Comparison of ENCODE assay signal across 1 cellular context in the genomic region with DNA sequence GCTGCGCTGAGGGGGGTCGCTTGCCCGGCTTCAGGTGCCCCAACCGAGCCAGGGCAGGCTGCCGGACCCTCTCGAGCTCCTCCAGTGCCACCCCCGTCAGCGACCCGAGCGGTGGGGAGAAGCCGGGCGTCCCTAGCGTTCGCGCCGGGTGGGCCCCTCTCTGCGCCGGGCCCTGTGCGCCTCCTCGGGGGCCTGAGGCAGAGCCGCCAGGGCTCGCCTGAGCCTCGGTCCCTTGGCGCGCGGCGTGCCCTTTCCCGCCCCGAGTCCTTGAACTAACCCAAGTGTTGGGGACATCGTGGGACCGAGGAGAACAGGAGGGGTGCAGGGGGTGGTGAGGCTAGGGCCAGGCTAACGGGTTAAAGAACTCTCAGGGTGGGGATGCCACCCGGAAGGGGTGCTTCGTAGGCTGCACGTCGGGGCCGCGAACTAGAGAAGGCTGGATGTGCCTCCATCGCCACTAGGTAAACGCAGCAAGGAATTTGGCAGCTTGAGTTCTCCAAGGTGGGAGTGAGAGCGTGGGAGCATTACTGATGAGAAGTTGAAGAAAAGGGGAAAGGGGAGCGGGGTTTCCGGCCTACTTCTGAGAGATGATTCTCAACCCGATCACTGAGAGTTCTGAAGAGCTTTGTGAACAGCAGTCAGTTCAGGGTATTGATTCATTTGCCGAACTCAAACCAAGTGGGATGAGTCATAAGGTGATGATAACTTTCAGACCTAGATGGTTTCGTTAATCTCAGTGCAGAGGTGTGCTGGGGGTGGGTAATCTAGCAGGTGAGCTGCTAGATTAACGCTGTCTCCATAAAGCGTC.
TF ChIP-seq lines count a peak whose summit lies in the region.

No MANE protein-coding gene starts in this region.

TF ChIP-seq in GM23338, 12 proteins besides CTCF, POLR2A, EP300 and RAD21 (continued from another document):
- TF ChIP-seq ZNF462 (CRISPR knock-in tag; IDR thresholded peaks at IDR 0.05) (no peak), POLR2AphosphoS5 (IDR thresholded peaks at IDR 0.05; ENCODE audit: low read depth) (no peak), STAT1 (IDR thresholded peaks at IDR 0.05; ENCODE audit: unreplicated experiment) (no peak), CREB1 (CRISPR knock-in tag; IDR thresholded peaks at IDR 0.05; ENCODE audit: low read depth) (no peak), ETS1 (IDR thresholded peaks at IDR 0.05) (no peak), NANOG (IDR thresholded peaks at IDR 0.05; ENCODE audit: borderline replicate concordance) (no peak), ZNF114 (CRISPR knock-in tag; IDR thresholded peaks at IDR 0.05) (no peak), ZNF331 (CRISPR knock-in tag; IDR thresholded peaks at IDR 0.05; ENCODE audit: low read depth) (no peak), JUNB (IDR thresholded peaks at IDR 0.05; ENCODE audit: unreplicated experiment) (no peak)
- TF ChIP-seq, protein P1, sequence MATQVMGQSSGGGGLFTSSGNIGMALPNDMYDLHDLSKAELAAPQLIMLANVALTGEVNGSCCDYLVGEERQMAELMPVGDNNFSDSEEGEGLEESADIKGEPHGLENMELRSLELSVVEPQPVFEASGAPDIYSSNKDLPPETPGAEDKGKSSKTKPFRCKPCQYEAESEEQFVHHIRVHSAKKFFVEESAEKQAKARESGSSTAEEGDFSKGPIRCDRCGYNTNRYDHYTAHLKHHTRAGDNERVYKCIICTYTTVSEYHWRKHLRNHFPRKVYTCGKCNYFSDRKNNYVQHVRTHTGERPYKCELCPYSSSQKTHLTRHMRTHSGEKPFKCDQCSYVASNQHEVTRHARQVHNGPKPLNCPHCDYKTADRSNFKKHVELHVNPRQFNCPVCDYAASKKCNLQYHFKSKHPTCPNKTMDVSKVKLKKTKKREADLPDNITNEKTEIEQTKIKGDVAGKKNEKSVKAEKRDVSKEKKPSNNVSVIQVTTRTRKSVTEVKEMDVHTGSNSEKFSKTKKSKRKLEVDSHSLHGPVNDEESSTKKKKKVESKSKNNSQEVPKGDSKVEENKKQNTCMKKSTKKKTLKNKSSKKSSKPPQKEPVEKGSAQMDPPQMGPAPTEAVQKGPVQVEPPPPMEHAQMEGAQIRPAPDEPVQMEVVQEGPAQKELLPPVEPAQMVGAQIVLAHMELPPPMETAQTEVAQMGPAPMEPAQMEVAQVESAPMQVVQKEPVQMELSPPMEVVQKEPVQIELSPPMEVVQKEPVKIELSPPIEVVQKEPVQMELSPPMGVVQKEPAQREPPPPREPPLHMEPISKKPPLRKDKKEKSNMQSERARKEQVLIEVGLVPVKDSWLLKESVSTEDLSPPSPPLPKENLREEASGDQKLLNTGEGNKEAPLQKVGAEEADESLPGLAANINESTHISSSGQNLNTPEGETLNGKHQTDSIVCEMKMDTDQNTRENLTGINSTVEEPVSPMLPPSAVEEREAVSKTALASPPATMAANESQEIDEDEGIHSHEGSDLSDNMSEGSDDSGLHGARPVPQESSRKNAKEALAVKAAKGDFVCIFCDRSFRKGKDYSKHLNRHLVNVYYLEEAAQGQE (IDR thresholded peaks at IDR 0.05; ENCODE audit: unreplicated experiment) = no peak
